Comparison of ENCODE assay signal across 1 cellular context in the genomic region with DNA sequence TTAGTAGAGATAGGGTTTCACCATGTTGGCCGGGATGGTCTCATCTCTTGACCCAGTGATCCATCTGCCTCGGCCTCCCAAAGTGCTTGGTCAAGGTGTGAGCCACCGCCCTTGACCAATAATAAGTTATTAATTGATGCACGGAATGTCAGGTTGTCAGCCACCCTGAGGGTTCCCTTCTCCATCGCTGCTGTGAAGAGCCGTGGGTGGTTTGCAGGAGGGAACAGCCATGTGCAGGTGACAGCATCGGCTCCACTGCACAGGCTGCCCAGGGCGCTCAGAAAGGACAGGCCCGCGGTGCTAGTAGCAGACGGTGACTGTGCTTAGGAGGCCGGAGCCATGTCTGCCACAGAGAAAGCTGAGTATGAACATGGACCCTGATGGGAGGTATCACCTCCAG.
TF ChIP-seq lines count a peak whose summit lies in the region.

No MANE protein-coding gene starts in this region.

TF ChIP-seq in SK-N-SH, 30 proteins besides CTCF, POLR2A, EP300 and RAD21 (continued from another document):
- TF ChIP-seq, protein P1, sequence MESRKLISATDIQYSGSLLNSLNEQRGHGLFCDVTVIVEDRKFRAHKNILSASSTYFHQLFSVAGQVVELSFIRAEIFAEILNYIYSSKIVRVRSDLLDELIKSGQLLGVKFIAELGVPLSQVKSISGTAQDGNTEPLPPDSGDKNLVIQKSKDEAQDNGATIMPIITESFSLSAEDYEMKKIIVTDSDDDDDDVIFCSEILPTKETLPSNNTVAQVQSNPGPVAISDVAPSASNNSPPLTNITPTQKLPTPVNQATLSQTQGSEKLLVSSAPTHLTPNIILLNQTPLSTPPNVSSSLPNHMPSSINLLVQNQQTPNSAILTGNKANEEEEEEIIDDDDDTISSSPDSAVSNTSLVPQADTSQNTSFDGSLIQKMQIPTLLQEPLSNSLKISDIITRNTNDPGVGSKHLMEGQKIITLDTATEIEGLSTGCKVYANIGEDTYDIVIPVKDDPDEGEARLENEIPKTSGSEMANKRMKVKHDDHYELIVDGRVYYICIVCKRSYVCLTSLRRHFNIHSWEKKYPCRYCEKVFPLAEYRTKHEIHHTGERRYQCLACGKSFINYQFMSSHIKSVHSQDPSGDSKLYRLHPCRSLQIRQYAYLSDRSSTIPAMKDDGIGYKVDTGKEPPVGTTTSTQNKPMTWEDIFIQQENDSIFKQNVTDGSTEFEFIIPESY (IDR thresholded peaks at IDR 0.05; ENCODE audit: borderline replicate concordance, low read depth), result no peak
- TF ChIP-seq MEF2A (IDR thresholded peaks at IDR 0.05; ENCODE audit: borderline replicate concordance, low read depth) (no peak), RFX5 (IDR thresholded peaks at IDR 0.05; ENCODE audit: low read length) (no peak), TCF12 (IDR thresholded peaks at IDR 0.05) (no peak), POLR2AphosphoS5 (IDR thresholded peaks at IDR 0.05; ENCODE audit: low read depth, low read length) (no peak), SIN3A (IDR thresholded peaks at IDR 0.05; ENCODE audit: borderline replicate concordance, low read depth, low read length) (no peak), TEAD4 (IDR thresholded peaks at IDR 0.05; ENCODE audit: borderline replicate concordance, insufficient read depth) (no peak), YY1 (IDR thresholded peaks at IDR 0.05; ENCODE audit: low read depth) (no peak), RXRA (IDR thresholded peaks at IDR 0.05; ENCODE audit: borderline replicate concordance, low read depth) (no peak)
- TF ChIP-seq, protein P2, sequence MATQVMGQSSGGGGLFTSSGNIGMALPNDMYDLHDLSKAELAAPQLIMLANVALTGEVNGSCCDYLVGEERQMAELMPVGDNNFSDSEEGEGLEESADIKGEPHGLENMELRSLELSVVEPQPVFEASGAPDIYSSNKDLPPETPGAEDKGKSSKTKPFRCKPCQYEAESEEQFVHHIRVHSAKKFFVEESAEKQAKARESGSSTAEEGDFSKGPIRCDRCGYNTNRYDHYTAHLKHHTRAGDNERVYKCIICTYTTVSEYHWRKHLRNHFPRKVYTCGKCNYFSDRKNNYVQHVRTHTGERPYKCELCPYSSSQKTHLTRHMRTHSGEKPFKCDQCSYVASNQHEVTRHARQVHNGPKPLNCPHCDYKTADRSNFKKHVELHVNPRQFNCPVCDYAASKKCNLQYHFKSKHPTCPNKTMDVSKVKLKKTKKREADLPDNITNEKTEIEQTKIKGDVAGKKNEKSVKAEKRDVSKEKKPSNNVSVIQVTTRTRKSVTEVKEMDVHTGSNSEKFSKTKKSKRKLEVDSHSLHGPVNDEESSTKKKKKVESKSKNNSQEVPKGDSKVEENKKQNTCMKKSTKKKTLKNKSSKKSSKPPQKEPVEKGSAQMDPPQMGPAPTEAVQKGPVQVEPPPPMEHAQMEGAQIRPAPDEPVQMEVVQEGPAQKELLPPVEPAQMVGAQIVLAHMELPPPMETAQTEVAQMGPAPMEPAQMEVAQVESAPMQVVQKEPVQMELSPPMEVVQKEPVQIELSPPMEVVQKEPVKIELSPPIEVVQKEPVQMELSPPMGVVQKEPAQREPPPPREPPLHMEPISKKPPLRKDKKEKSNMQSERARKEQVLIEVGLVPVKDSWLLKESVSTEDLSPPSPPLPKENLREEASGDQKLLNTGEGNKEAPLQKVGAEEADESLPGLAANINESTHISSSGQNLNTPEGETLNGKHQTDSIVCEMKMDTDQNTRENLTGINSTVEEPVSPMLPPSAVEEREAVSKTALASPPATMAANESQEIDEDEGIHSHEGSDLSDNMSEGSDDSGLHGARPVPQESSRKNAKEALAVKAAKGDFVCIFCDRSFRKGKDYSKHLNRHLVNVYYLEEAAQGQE (IDR thresholded peaks at IDR 0.05; ENCODE audit: low read depth, low read length), result no peak
